8 cellular contexts compared by ENCODE assay signal in the genomic region with DNA sequence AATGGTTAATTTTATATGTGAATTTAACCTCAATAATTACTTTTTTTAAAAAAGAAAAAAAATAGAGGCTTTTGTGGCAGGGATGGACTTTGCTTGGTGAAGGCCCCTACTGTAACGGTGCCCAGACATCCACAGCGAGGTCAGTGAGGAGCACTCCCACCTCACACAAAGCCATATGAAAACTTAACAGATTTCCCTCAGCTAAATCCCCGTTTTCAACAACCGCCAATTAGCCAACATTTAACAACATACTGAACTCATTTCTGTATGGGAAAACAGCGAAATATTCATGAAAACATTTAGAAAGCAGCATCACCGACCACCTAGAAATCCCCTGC. TPM values are rescaled to one million over a fixed set of nuclear protein-coding genes. Genes with fewer than 3 reads are reported as not detected.
DNase-seq lines count a peak whose midpoint lies in the region; ATAC-seq and TF ChIP-seq lines count a peak whose summit lies in the region.

No MANE protein-coding gene starts in this region.

- TF ChIP-seq CTCF in Peyer's patch (IDR thresholded peaks at IDR 0.05), result no peak
- TF ChIP-seq CTCF in smooth muscle cell (IDR thresholded peaks at IDR 0.05; ENCODE audit: borderline replicate concordance, insufficient read depth, poor library complexity, severe bottlenecking), result no peak

- CTCF ChIA-PET in activated naive CD4-positive, alpha-beta T cell treated with anti-CD3 and anti-CD28 coated beads for 36 hours (lab: Charles Lee), result no interaction called here

- ATAC-seq in GM18520 (IDR thresholded peaks at IDR 0.05; ENCODE audit: unreplicated experiment) (peak; percentile 1), HG02623 (IDR thresholded peaks at IDR 0.05; ENCODE audit: unreplicated experiment) (peak; percentile 5), Right ventricle myocardium superior (ENCODE audit: poor library complexity) (peak; percentile 9)

- no peak for TF ChIP-seq POLR2A in Peyer's patch (IDR thresholded peaks at IDR 0.05)

- H2AFZ ChIP-seq in smooth muscle cell (ENCODE audit: low read depth), result peak overlapping the region; percentile 95

- H3K4me3 ChIP-seq in Peyer's patch (peak overlapping the region; percentile 68 to 91 (median 82)), smooth muscle cell (peak overlapping the region; percentile 63)

- no peaks in the 10 kb centered on the region for H3K9me3 ChIP-seq in Peyer's patch
- no peaks in the 10 kb centered on the region for H3K9me3 ChIP-seq in smooth muscle cell (replicated peaks; ENCODE audit: low read depth)

- H3F3A ChIP-seq in smooth muscle cell (ENCODE audit: low read depth), result no peaks in the 10 kb centered on the region

- no peak overlapping the region for H3K4me3 Mint-ChIP-seq in activated naive CD4-positive, alpha-beta T cell treated with anti-CD3 and anti-CD28 coated beads for 36 hours

- H3K4me1 ChIP-seq in Peyer's patch, result peaks cover 0 to 24% (median 3%) of the 10 kb centered on the region in 4 donors
- peaks cover 22% of the 10 kb centered on the region for H3K4me1 ChIP-seq in smooth muscle cell (ENCODE audit: low read depth)

- intact Hi-C loops in Right ventricle myocardium superior (cut with DNase I), result no loop called here
- intact Hi-C loops in activated naive CD4-positive, alpha-beta T cell treated with anti-CD3 and anti-CD28 coated beads for 36 hours (cut with micrococcal nuclease), result loop anchor here (1.0 to 5.0 kb wide), 10 partner anchors 11 to 1847 kb away; partner anchors contain the start of genes NCR3LG1, NUCB2, RPS13 and SERGEF

- peak overlapping the region; percentile 98 for H3K4me2 ChIP-seq in smooth muscle cell

- peak overlapping the region; percentile 99 for H3K9ac ChIP-seq in smooth muscle cell (ENCODE audit: low read depth)

- H3K36me3 ChIP-seq in Peyer's patch (no peaks in the 10 kb centered on the region), smooth muscle cell (ENCODE audit: low read depth) (no peaks in the 10 kb centered on the region)

- H3K27ac ChIP-seq in Peyer's patch, result peak overlapping the region; percentile 85 to 94 (median 92)
- peak overlapping the region; percentile 88 for H3K27ac ChIP-seq in smooth muscle cell (ENCODE audit: low read depth)

- DNase-seq in Peyer's patch (peak in 1 of 3 donors; percentile 23), Right ventricle myocardium superior (no peak), smooth muscle cell (lab: John Stamatoyannopoulos, UW; ENCODE audit: unreplicated experiment) (no peak), islet precursor cell (no peak), NCI-H510A (lab: John Stamatoyannopoulos, UW) (no peak)
- DNase-seq in activated naive CD4-positive, alpha-beta T cell treated with anti-CD3 and anti-CD28 coated beads for 36 hours, result no peak

- H3K79me2 ChIP-seq in smooth muscle cell (ENCODE audit: low read depth), result peaks cover 44% of the 10 kb centered on the region

- H3K4me1 Mint-ChIP-seq in activated naive CD4-positive, alpha-beta T cell treated with anti-CD3 and anti-CD28 coated beads for 36 hours (ENCODE audit: low read depth), result peaks cover 18% of the 10 kb centered on the region

- 3% methylated on average over 6 of the region's 6 CpGs for WGBS in smooth muscle cell (ENCODE audit: low lambda C conversion rate)

- H3K27me3 ChIP-seq in Peyer's patch, result no peaks in the 10 kb centered on the region
- H3K27me3 ChIP-seq in smooth muscle cell (ENCODE audit: low read depth), result no peaks in the 10 kb centered on the region

- no peaks in the 10 kb centered on the region for H3K9me3 Mint-ChIP-seq in activated naive CD4-positive, alpha-beta T cell treated with anti-CD3 and anti-CD28 coated beads for 36 hours

- H3K27ac Mint-ChIP-seq in activated naive CD4-positive, alpha-beta T cell treated with anti-CD3 and anti-CD28 coated beads for 36 hours, result no peak overlapping the region

- H4K20me1 ChIP-seq in smooth muscle cell (ENCODE audit: low read depth), result peaks cover 33% of the 10 kb centered on the region

- H3K36me3 Mint-ChIP-seq in activated naive CD4-positive, alpha-beta T cell treated with anti-CD3 and anti-CD28 coated beads for 36 hours (ENCODE audit: low read depth), result peaks cover 6% of the 10 kb centered on the region

- H3K27me3 Mint-ChIP-seq in activated naive CD4-positive, alpha-beta T cell treated with anti-CD3 and anti-CD28 coated beads for 36 hours (ENCODE audit: low read depth), result no peaks in the 10 kb centered on the region

RNA-seq across cellular contexts. Expression of gene C11orf58, which starts 0.6 kb away (rescaled TPM):
- total RNA-seq in Peyer's patch (100 to 1,000 TPM in 1 of 4 donors, 10 to 100 TPM in 3; 47.9 to 143 (median 80.3) TPM), Right ventricle myocardium superior (110 TPM), smooth muscle cell (183 and 199 TPM in 2 replicates)
- 174 and 177 TPM in 2 replicates for polyA plus RNA-seq in smooth muscle cell
- total RNA-seq in activated naive CD4-positive, alpha-beta T cell treated with anti-CD3 and anti-CD28 coated beads for 36 hours, result 100 to 1,000 TPM; 114 to 123 TPM
